Comparison of ENCODE assay signal across 1 cellular context in the genomic region with DNA sequence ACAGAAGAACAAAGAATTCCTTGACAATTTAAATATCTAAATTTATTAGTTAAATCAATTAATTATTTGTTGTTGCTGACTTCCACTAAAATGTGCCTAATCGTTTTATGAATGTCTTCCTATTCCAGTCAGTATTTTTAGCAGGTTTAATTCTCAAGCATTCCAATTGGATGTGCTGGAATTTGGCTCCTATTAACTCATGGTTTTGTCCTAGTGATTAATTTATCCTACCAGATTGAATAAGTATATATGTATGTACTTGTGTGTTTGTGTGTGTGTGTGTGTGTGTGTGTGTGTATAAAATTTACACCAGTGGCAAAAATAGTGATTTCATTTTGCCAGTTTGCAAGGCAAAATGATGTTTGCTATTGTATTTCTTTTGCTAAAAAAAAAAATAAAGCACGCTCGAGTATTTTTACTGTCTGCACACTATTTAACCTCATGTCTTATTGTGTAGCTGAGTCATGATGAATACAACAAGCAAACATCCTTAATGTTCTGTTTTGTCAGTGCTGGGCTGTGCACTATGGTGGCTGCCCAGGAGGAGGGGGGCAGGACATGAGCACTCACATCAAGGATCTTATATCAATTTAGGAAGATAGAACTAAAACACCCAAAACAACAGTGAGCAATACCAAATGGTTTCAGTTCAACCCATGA.
A peak's percentile ranks its signal among the peaks of the same experiment; 100 is the strongest.
TF ChIP-seq lines count a peak whose summit lies in the region.

No MANE protein-coding gene starts in this region.

TF ChIP-seq in A549, 52 proteins besides CTCF, POLR2A, EP300 and RAD21 (continued from another document):
- TF ChIP-seq MAX (IDR thresholded peaks at IDR 0.05) (peak; percentile 77), EHMT2 (IDR thresholded peaks at IDR 0.05; ENCODE audit: low read depth) (no peak), CBX8 (IDR thresholded peaks at IDR 0.05) (no peak), TP53 (CRISPR knock-in tag; IDR thresholded peaks at IDR 0.05) (no peak), MAZ (IDR thresholded peaks at IDR 0.05; ENCODE audit: borderline replicate concordance, low read depth, low read length) (no peak), SMC3 (IDR thresholded peaks at IDR 0.05) (no peak), RCOR1 (IDR thresholded peaks at IDR 0.05; ENCODE audit: low read depth, low read length) (no peak), FOSB (CRISPR knock-in tag; IDR thresholded peaks at IDR 0.05) (no peak), ATOH8 (CRISPR knock-in tag; IDR thresholded peaks at IDR 0.05; ENCODE audit: low read depth) (no peak), ZC3H11A (IDR thresholded peaks at IDR 0.05) (no peak), RNF2 (IDR thresholded peaks at IDR 0.05; ENCODE audit: borderline replicate concordance, low read depth) (no peak), JUNB (IDR thresholded peaks at IDR 0.05) (peak; percentile 86), HOXB13 (CRISPR knock-in tag; IDR thresholded peaks at IDR 0.05; ENCODE audit: low read depth) (no peak), KDM1A (IDR thresholded peaks at IDR 0.05; ENCODE audit: low read depth) (no peak), TFCP2L1 (CRISPR knock-in tag; IDR thresholded peaks at IDR 0.05) (no peak), PHF8 (IDR thresholded peaks at IDR 0.05; ENCODE audit: borderline replicate concordance, low read depth) (no peak), ZNF302 (CRISPR knock-in tag; IDR thresholded peaks at IDR 0.05) (no peak), MAFK (IDR thresholded peaks at IDR 0.05; ENCODE audit: partially characterized antibody) (peak; percentile 86), JUN (IDR thresholded peaks at IDR 0.05) (peak; percentile 58 to 61; a peak in 2 of 5 replicates), MYC (IDR thresholded peaks at IDR 0.05; ENCODE audit: borderline replicate concordance, low read length) (no peak), RFX5 (IDR thresholded peaks at IDR 0.05) (no peak), ELK1 (IDR thresholded peaks at IDR 0.05; ENCODE audit: low read depth, low read length) (no peak), NPAS2 (CRISPR knock-in tag; IDR thresholded peaks at IDR 0.05; ENCODE audit: borderline replicate concordance) (no peak), GATA3 (IDR thresholded peaks at IDR 0.05; ENCODE audit: borderline replicate concordance) (peak; percentile 78; the same call in 1 of the 2 replicates), NR3C1 (IDR thresholded peaks at IDR 0.05) (no peak), KDM5A (IDR thresholded peaks at IDR 0.05) (no peak), POLR2AphosphoS2 (conservative IDR thresholded peaks at IDR 0.05; ENCODE audit: low read length) (no peak), SREBF2 (IDR thresholded peaks at IDR 0.05) (no peak), BHLHE40 (IDR thresholded peaks at IDR 0.05; ENCODE audit: low read depth, low read length) (no peak), NFE2L2 (conservative IDR thresholded peaks at IDR 0.05; ENCODE audit: low read length) (peak; percentile 83), RARB (CRISPR knock-in tag; IDR thresholded peaks at IDR 0.05) (no peak), FOSL2 (IDR thresholded peaks at IDR 0.05) (peak; percentile 62), FOSL2 (CRISPR knock-in tag; IDR thresholded peaks at IDR 0.05) (peak; percentile 82), ZFP36 (IDR thresholded peaks at IDR 0.05; ENCODE audit: borderline replicate concordance, partially characterized antibody) (no peak), HEYL (CRISPR knock-in tag; IDR thresholded peaks at IDR 0.05) (no peak), ZSCAN20 (CRISPR knock-in tag; IDR thresholded peaks at IDR 0.05) (0 out of 2 replicates have a peak, but pooled peaks have one; percentile 14), CHD4 (IDR thresholded peaks at IDR 0.05; ENCODE audit: borderline replicate concordance) (no peak), HOXB5 (CRISPR knock-in tag; IDR thresholded peaks at IDR 0.05) (no peak), HDAC2 (IDR thresholded peaks at IDR 0.05) (no peak)
- TF ChIP-seq, protein P1, sequence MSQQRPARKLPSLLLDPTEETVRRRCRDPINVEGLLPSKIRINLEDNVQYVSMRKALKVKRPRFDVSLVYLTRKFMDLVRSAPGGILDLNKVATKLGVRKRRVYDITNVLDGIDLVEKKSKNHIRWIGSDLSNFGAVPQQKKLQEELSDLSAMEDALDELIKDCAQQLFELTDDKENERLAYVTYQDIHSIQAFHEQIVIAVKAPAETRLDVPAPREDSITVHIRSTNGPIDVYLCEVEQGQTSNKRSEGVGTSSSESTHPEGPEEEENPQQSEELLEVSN (IDR thresholded peaks at IDR 0.05; ENCODE audit: borderline replicate concordance, low read depth) = no peak
- TF ChIP-seq, protein P2, sequence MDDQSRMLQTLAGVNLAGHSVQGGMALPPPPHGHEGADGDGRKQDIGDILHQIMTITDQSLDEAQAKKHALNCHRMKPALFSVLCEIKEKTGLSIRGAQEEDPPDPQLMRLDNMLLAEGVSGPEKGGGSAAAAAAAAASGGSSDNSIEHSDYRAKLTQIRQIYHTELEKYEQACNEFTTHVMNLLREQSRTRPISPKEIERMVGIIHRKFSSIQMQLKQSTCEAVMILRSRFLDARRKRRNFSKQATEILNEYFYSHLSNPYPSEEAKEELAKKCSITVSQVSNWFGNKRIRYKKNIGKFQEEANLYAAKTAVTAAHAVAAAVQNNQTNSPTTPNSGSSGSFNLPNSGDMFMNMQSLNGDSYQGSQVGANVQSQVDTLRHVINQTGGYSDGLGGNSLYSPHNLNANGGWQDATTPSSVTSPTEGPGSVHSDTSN (IDR thresholded peaks at IDR 0.05) = no peak
- TF ChIP-seq, protein P3, sequence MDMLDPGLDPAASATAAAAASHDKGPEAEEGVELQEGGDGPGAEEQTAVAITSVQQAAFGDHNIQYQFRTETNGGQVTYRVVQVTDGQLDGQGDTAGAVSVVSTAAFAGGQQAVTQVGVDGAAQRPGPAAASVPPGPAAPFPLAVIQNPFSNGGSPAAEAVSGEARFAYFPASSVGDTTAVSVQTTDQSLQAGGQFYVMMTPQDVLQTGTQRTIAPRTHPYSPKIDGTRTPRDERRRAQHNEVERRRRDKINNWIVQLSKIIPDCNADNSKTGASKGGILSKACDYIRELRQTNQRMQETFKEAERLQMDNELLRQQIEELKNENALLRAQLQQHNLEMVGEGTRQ (IDR thresholded peaks at IDR 0.05) = no peak
